ENCODE assay signal across 9 cellular contexts in genomic region chr12:6771091-6771495, GRCh38. TPM values are rescaled to one million over a fixed set of nuclear protein-coding genes. Genes with fewer than 3 reads are reported as not detected.
DNase-seq lines count a peak whose midpoint lies in the region; TF ChIP-seq lines count a peak whose summit lies in the region.
"Had no signal": no experiment of that assay in that cellular context is flagged by ENCODE, and none has a peak within 500 bp of the region (broad histone marks: within the 10 kb centered on the region; RNA-seq: fewer than 3 reads in every experiment).

No MANE protein-coding gene starts in this region.

- peaks cover 80% of the 10 kb centered on the region for H3K4me1 Mint-ChIP-seq in dendritic cell treated with granulocyte-macrophage colony-stimulating factor and Interleukin-4, amounts not matched to agents 40 ng/mL and 50 ng/mL, for 4 days (ENCODE audit: low read depth)

- peak overlapping the region; percentile 60 for H3K4me3 Mint-ChIP-seq in dendritic cell treated with granulocyte-macrophage colony-stimulating factor and Interleukin-4, amounts not matched to agents 40 ng/mL and 50 ng/mL, for 4 days

- H3K27ac ChIP-seq in osteoblast (ENCODE audit: low read depth, low read length): no peak overlapping the region
- no peak overlapping the region for H3K27ac ChIP-seq in ascending aorta

- DNase-seq in GDM1 (lab: John Stamatoyannopoulos, UW) (peak; percentile 51), NT2/D1 (ENCODE audit: low read depth, low spot score) (no peak), osteoblast (ENCODE audit: insufficient read length, low spot score, missing footprints) (peak; percentile 90), NOMO-1 (lab: John Stamatoyannopoulos, UW; ENCODE audit: unreplicated experiment in 2 of 2) (no peak), kidney tubule cell (ENCODE audit: low spot score) (no peak), ascending aorta (ENCODE audit: low spot score in 2 of 2) (no peak)
- DNase-seq: DND-41, NCI-H510A treated with DMSO at 0.1 percent for 48 hours had no signal

- H3K9me3 ChIP-seq in NT2/D1 (ENCODE audit: insufficient read depth, low read length): no peaks in the 10 kb centered on the region
- no peaks in the 10 kb centered on the region for H3K9me3 ChIP-seq in osteoblast (ENCODE audit: low read depth, low read length)
- H3K9me3 ChIP-seq in ascending aorta: no peaks in the 10 kb centered on the region

- no peak overlapping the region for H2AFZ ChIP-seq in osteoblast (ENCODE audit: low read length)

- H3K79me2 ChIP-seq in osteoblast (ENCODE audit: insufficient read depth, low read length): peaks cover 29% of the 10 kb centered on the region

- H3K27ac Mint-ChIP-seq in dendritic cell treated with granulocyte-macrophage colony-stimulating factor and Interleukin-4, amounts not matched to agents 40 ng/mL and 50 ng/mL, for 4 days: peak overlapping the region; percentile 88

- TF ChIP-seq CTCF in osteoblast (IDR thresholded peaks at IDR 0.05; ENCODE audit: extremely low read depth, low read depth, low read length) (no peak), ascending aorta (IDR thresholded peaks at IDR 0.05) (no peak)

- peaks cover 35% of the 10 kb centered on the region for H3K36me3 Mint-ChIP-seq in dendritic cell treated with granulocyte-macrophage colony-stimulating factor and Interleukin-4, amounts not matched to agents 40 ng/mL and 50 ng/mL, for 4 days (ENCODE audit: low read depth)

- H3K4me3 ChIP-seq in NT2/D1 (ENCODE audit: insufficient read length, low read depth): no peak overlapping the region
- no peak overlapping the region for H3K4me3 ChIP-seq in osteoblast (ENCODE audit: insufficient read depth, low read length)
- H3K4me3 ChIP-seq in ascending aorta: no peak overlapping the region

- H3K36me3 ChIP-seq in NT2/D1 (ENCODE audit: insufficient read depth, insufficient read length, low read length): peaks cover 62% of the 10 kb centered on the region
- H3K36me3 ChIP-seq in osteoblast (ENCODE audit: insufficient read depth, low read length): peaks cover 15% of the 10 kb centered on the region
- H3K36me3 ChIP-seq in ascending aorta: peaks cover 13 to 18% of the 10 kb centered on the region in 2 donors

- intact Hi-C loops in dendritic cell treated with granulocyte-macrophage colony-stimulating factor and Interleukin-4, amounts not matched to agents 40 ng/mL and 50 ng/mL, for 4 days (cut with micrococcal nuclease): no loop called here
- intact Hi-C loops in ascending aorta (cut with DNase I): no loop called here

- H3K9ac ChIP-seq in NT2/D1 (ENCODE audit: insufficient read length, low read depth): peak overlapping the region; percentile 12

- H3K4me1 ChIP-seq in NT2/D1 (ENCODE audit: insufficient read depth, insufficient read length): peaks cover 38% of the 10 kb centered on the region
- H3K4me1 ChIP-seq in osteoblast (ENCODE audit: insufficient read depth, low read length): peaks cover 13% of the 10 kb centered on the region
- peaks cover 4 to 16% of the 10 kb centered on the region in 2 donors for H3K4me1 ChIP-seq in ascending aorta

- H3K27me3 ChIP-seq in NT2/D1 (ENCODE audit: insufficient read depth, insufficient read length) (peaks cover 34% of the 10 kb centered on the region), osteoblast (ENCODE audit: insufficient read depth, low read length) (no peaks in the 10 kb centered on the region), ascending aorta (no peaks in the 10 kb centered on the region)

- H3K27me3 Mint-ChIP-seq in dendritic cell treated with granulocyte-macrophage colony-stimulating factor and Interleukin-4, amounts not matched to agents 40 ng/mL and 50 ng/mL, for 4 days: peaks cover 74% of the 10 kb centered on the region

- no peaks in the 10 kb centered on the region for H3K9me3 Mint-ChIP-seq in dendritic cell treated with granulocyte-macrophage colony-stimulating factor and Interleukin-4, amounts not matched to agents 40 ng/mL and 50 ng/mL, for 4 days

- peaks cover 32% of the 10 kb centered on the region for H4K20me1 ChIP-seq in osteoblast (ENCODE audit: insufficient read depth, low read length)

- no peak overlapping the region for H3K4me2 ChIP-seq in osteoblast (ENCODE audit: insufficient read depth, low read length)

RNA-seq across cellular contexts. Expression of gene LAG3, which starts 1.2 kb away (rescaled TPM):
- total RNA-seq in osteoblast (not detected in 2 replicates), ascending aorta (not detected)

RNA-seq across cellular contexts. Expression of gene PTMS, which starts 4.9 kb away (rescaled TPM):
- total RNA-seq in osteoblast: 70.4 and 72.7 TPM in 2 replicates
- 361 TPM for total RNA-seq in ascending aorta

RNA-seq across cellular contexts. Expression of gene MLF2, which starts 18.2 kb away (rescaled TPM):
- total RNA-seq in osteoblast: 118 and 138 TPM in 2 replicates
- total RNA-seq in ascending aorta: 145 TPM

RNA-seq across cellular contexts. Expression of gene CD4, which starts 18.2 kb away (rescaled TPM):
- total RNA-seq in osteoblast: 10.9 and 15.0 TPM in 2 replicates
- 2.6 TPM for total RNA-seq in ascending aorta

RNA-seq across cellular contexts. Expression of gene COPS7A, which starts 47.2 kb away (rescaled TPM):
- total RNA-seq in osteoblast (91.9 and 98.8 TPM in 2 replicates), ascending aorta (221 TPM)

Comparison
In these comparisons a context has a peak if more than half of its experiments do, and no peak if none do; other contexts are left out.
1. DNase-seq: peak in GDM1 (single experiment) and osteoblast (single experiment); none in NT2/D1 (single experiment), NOMO-1 (0 of 2), kidney tubule cell (single experiment) and ascending aorta (0 of 2).